In the genomic region with DNA sequence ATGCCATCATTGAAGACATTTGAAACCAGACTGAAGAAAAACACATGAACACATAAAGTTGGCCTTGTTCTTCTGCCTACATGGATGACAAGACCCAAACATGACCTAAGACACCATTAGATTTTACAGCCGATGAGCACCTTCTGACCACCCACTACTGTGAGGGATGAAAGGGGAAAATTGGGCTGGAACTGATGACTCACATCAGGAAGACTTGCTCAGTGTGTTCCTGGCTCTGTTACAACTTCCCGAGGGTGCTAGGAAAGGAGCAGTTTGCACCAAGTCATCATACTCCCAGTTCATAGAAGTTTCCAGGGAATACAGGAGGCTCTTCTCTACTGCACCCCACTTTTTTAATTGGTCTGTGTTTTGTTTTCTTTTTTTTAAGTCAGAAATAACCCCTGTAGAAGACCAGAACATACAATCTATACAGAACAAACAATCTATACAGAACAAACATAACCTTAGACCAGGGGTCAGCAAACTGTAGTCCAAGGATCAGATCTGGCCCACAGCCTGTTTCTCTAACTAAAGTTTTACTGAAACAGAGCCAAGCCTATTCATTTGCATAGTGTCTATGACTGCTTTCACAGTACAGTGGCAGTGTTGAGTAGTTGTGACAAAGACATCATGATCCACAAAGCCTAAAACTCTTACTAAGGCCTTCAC, we compare ENCODE assay signal across 12 cellular contexts. TPM values are rescaled to one million over a fixed set of nuclear protein-coding genes. Genes with fewer than 3 reads are reported as not detected.
DNase-seq lines count a peak whose midpoint lies in the region; ATAC-seq and TF ChIP-seq lines count a peak whose summit lies in the region.
"Had no signal": no experiment of that assay in that cellular context is flagged by ENCODE, and none has a peak within 500 bp of the region (broad histone marks: within the 10 kb centered on the region; RNA-seq: fewer than 3 reads in every experiment).

No MANE protein-coding gene starts in this region.

- H3K4me3 ChIP-seq in dorsolateral prefrontal cortex = no peak overlapping the region

- intact Hi-C loops in posterior cingulate gyrus (cut with DNase I) (no loop called here), dorsolateral prefrontal cortex (cut with DNase I) (no loop called here)

- no peak for TF ChIP-seq CTCF in dorsolateral prefrontal cortex (IDR thresholded peaks at IDR 0.05 in 54 of 56, conservative IDR thresholded peaks at IDR 0.05 in 2 of 56; ENCODE audit: low read depth in 1 of 56, partially characterized antibody in 56 of 56)

- peak overlapping the region in 1 of 59 donors; percentile 0 for H3K27ac ChIP-seq in dorsolateral prefrontal cortex

- peak; percentile 72 for ATAC-seq in HG02938 (IDR thresholded peaks at IDR 0.05; ENCODE audit: unreplicated experiment)

- DNase-seq in COLO829 (ENCODE audit: low spot score) (peak; percentile 84), T1000 (lab: John Stamatoyannopoulos, UW) (peak; percentile 48), iris pigment epithelial cell (ENCODE audit: low read depth) (peak; percentile 38), posterior cingulate gyrus (no peak), dorsolateral prefrontal cortex (no peak)
- DNase-seq in stimulated activated CD4-positive, alpha-beta T cell treated with anti-CD3 and anti-CD28 coated beads, Interleukin-2, amount 100 ng/mL, for 24 hours = no peak
- DNase-seq in activated T-cell treated with anti-CD3 and anti-CD28 coated beads, Interleukin-2, amount 50 U/mL, for 1 hour = no peak
- DNase-seq: activated naive CD8-positive, alpha-beta T cell treated with anti-CD3 and anti-CD28 coated beads, Interleukin-2, amount 10 ng/mL, durations not matched to agents 7 days and 5 days; left cardiac atrium; stimulated activated CD4-positive, alpha-beta T cell treated with anti-CD3 and anti-CD28 coated beads, Interleukin-4, amount 100 ng/mL, for 24 hours had no signal

- H3K27me3 ChIP-seq in dorsolateral prefrontal cortex = no peaks in the 10 kb centered on the region

RNA-seq across cellular contexts. Expression of gene BTC, which starts 25.3 kb away (rescaled TPM):
- total RNA-seq in dorsolateral prefrontal cortex = 1 to 10 TPM in 84 of 120 experiments, under 1 TPM in 36; 0.36 to 4.9 (median 1.3) TPM
- total RNA-seq: activated naive CD8-positive, alpha-beta T cell treated with anti-CD3 and anti-CD28 coated beads, Interleukin-2, amount 10 ng/mL, durations not matched to agents 7 days and 5 days; T-helper 1 cell treated with Interleukin-12 subunit alpha and Interleukin-12 subunit beta and Interleukin-4 antibody, amounts not matched to agents 30 ng/mL and 1 ng/mL, for 36 hours had no signal

Comparison
In these comparisons a context has a peak if more than half of its experiments do, and no peak if none do; other contexts are left out.
1. DNase-seq: peak in COLO829 (single experiment), T1000 (single experiment) and iris pigment epithelial cell (single experiment); none in posterior cingulate gyrus (0 of 10), stimulated activated CD4-positive, alpha-beta T cell treated with anti-CD3 and anti-CD28 coated beads, Interleukin-2, amount 100 ng/mL, for 24 hours (0 of 2), activated T-cell treated with anti-CD3 and anti-CD28 coated beads, Interleukin-2, amount 50 U/mL, for 1 hour (single experiment) and dorsolateral prefrontal cortex (0 of 10).